In genomic region chr10:114766470-114766869, GRCh38 we compare ENCODE assay signal across 2 cellular contexts.
TF ChIP-seq lines count a peak whose summit lies in the region.

No MANE protein-coding gene starts in this region.

TF ChIP-seq in A549, 52 proteins besides CTCF, POLR2A, EP300 and RAD21 (continued from another document):
- TF ChIP-seq REST (IDR thresholded peaks at IDR 0.05): 0 out of 2 replicates have a peak, but pooled peaks have one; percentile 26

TF ChIP-seq in HCT116, 20 proteins besides CTCF, POLR2A, EP300 and RAD21 (continued from another document):
- TF ChIP-seq, protein P1, sequence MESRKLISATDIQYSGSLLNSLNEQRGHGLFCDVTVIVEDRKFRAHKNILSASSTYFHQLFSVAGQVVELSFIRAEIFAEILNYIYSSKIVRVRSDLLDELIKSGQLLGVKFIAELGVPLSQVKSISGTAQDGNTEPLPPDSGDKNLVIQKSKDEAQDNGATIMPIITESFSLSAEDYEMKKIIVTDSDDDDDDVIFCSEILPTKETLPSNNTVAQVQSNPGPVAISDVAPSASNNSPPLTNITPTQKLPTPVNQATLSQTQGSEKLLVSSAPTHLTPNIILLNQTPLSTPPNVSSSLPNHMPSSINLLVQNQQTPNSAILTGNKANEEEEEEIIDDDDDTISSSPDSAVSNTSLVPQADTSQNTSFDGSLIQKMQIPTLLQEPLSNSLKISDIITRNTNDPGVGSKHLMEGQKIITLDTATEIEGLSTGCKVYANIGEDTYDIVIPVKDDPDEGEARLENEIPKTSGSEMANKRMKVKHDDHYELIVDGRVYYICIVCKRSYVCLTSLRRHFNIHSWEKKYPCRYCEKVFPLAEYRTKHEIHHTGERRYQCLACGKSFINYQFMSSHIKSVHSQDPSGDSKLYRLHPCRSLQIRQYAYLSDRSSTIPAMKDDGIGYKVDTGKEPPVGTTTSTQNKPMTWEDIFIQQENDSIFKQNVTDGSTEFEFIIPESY (IDR thresholded peaks at IDR 0.05; ENCODE audit: extremely low read depth, insufficient replicate concordance, low read length): no peak
- TF ChIP-seq SP1 (IDR thresholded peaks at IDR 0.05; ENCODE audit: low read depth) (0 out of 2 replicates have a peak, but pooled peaks have one; percentile 18), EGR1 (IDR thresholded peaks at IDR 0.05; ENCODE audit: low read depth) (no peak), POLR2AphosphoS5 (IDR thresholded peaks at IDR 0.05; ENCODE audit: low read depth, low read length) (no peak), CBX3 (IDR thresholded peaks at IDR 0.05; ENCODE audit: low read depth) (peak; percentile 30; the same call in 1 of the 2 replicates), SIN3A (IDR thresholded peaks at IDR 0.05; ENCODE audit: low read depth) (no peak), ZNF274 (IDR thresholded peaks at IDR 0.05; ENCODE audit: low read depth, low read length) (no peak)
